In the genomic region with DNA sequence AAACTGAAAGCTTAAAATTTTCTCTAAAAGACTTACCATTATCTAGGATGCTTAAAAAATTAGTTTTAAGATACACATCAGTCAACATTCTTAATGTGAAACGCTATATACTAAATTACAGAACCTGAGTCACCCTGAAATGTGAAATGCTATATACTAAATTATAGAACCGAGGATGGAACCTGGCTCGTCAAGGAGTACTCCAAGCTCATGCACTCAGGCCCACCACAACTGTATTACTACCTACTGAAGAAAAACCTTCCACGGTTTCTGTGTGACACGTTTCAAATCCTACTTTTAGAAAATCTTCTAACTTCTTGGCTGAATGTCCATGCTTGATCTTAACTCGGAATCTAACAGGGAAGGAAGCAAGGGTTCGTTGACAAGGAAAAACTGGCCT, we compare ENCODE assay signal across 7 cellular contexts. TPM values are rescaled to one million over a fixed set of nuclear protein-coding genes. Genes with fewer than 3 reads are reported as not detected.
A peak's percentile ranks its signal among the peaks of the same experiment; 100 is the strongest.
DNase-seq lines count a peak whose midpoint lies in the region; ATAC-seq and TF ChIP-seq lines count a peak whose summit lies in the region.

No MANE protein-coding gene starts in this region.

- H3K4me3 Mint-ChIP-seq in T-cell: peak overlapping the region; percentile 97 to 99 (median 99)
- H3K4me3 Mint-ChIP-seq in glutamatergic neuron (ENCODE audit: unreplicated experiment): peak overlapping the region; percentile 94
- peak overlapping the region; percentile 87 for H3K4me3 Mint-ChIP-seq in stimulated activated effector memory CD8-positive, alpha-beta T cell treated with anti-CD3 and anti-CD28 coated beads, Interleukin-12 subunit alpha, Interleukin-12 subunit beta, amount 100 ng/mL, for 72 hours

- in situ Hi-C loops in GM13977 (cut with MboI; ENCODE audit: low pct_unique_long_range_greater_than_20kb, low sequenced_read_pairs, unreplicated experiment): no loop called here

- peaks cover 15% of the 10 kb centered on the region for H3K27me3 ChIP-seq in HCT116 (ENCODE audit: insufficient read depth, low read length)

- TF ChIP-seq RAD21 in HCT116 (IDR thresholded peaks at IDR 0.05; ENCODE audit: low read depth): no peak

- H3K9me3 ChIP-seq in HCT116 (ENCODE audit: control insufficient read depth in 1 of 2, insufficient read depth in 1 of 2, low read depth in 1 of 2, low read length in 2 of 2): no peaks in the 10 kb centered on the region

- H3K27ac ChIP-seq in HCT116 (ENCODE audit: low read depth, low read length): no peak overlapping the region

- H3K4me3 ChIP-seq in HCT116 (replicated peaks in 1 of 2; ENCODE audit: low read depth in 1 of 2, low read length in 2 of 2): peak overlapping the region in 1 of 2 experiments; percentile 70; a peak in 1 of 4 replicates

- CTCF ChIA-PET in HCT116 (lab: Charles Lee): interaction anchor here (1.4 kb wide), 1 partner anchor 554 kb away, joined by 4 read pairs; no protein-coding TSS in a partner anchor
- CTCF ChIA-PET in T-cell (lab: Charles Lee): interaction anchor here (0.6 to 1.0 kb wide), 3 partner anchors 16 to 33 kb away, joined by 3 read pairs; no protein-coding TSS in a partner anchor

- H3K36me3 Mint-ChIP-seq in T-cell: no peaks in the 10 kb centered on the region
- H3K36me3 Mint-ChIP-seq in glutamatergic neuron (ENCODE audit: unreplicated experiment): no peaks in the 10 kb centered on the region
- peaks cover 16% of the 10 kb centered on the region for H3K36me3 Mint-ChIP-seq in stimulated activated effector memory CD8-positive, alpha-beta T cell treated with anti-CD3 and anti-CD28 coated beads, Interleukin-12 subunit alpha, Interleukin-12 subunit beta, amount 100 ng/mL, for 72 hours

- H4K20me1 ChIP-seq in HCT116 (ENCODE audit: insufficient read depth): no peaks in the 10 kb centered on the region

- H3K9me2 ChIP-seq in HCT116 (ENCODE audit: insufficient read depth): no peaks in the 10 kb centered on the region

- no peak overlapping the region for H3K9ac ChIP-seq in HCT116 (ENCODE audit: low read length)

- H3K4me1 Mint-ChIP-seq in T-cell (peaks cover 52 to 60% (median 55%) of the 10 kb centered on the region in 3 donors), glutamatergic neuron (ENCODE audit: low read depth, unreplicated experiment) (peaks cover 28% of the 10 kb centered on the region)
- peaks cover 36% of the 10 kb centered on the region for H3K4me1 Mint-ChIP-seq in stimulated activated effector memory CD8-positive, alpha-beta T cell treated with anti-CD3 and anti-CD28 coated beads, Interleukin-12 subunit alpha, Interleukin-12 subunit beta, amount 100 ng/mL, for 72 hours

- no peaks in the 10 kb centered on the region for H3K36me3 ChIP-seq in HCT116 (ENCODE audit: control insufficient read depth in 1 of 2, insufficient read depth in 2 of 2, low read length in 2 of 2)

- intact Hi-C loops in HCT116 (cut with micrococcal nuclease): no loop called here

- DNase-seq in HCT116 (ENCODE audit: low read depth, low spot score) (no peak), T-cell (no peak), glutamatergic neuron (no peak), GM13977 (ENCODE audit: low spot score) (no peak)
- no peak for DNase-seq in stimulated activated effector memory CD8-positive, alpha-beta T cell treated with anti-CD3 and anti-CD28 coated beads, Interleukin-12 subunit alpha, Interleukin-12 subunit beta, amount 100 ng/mL, for 72 hours (ENCODE audit: low spot score in 2 of 2)
- DNase-seq in stimulated activated CD4-positive, alpha-beta T cell treated with anti-CD3 and anti-CD28 coated beads, Interleukin-12 subunit alpha, Interleukin-12 subunit beta, amount 100 ng/mL, for 4 hours: no peak

- H2AFZ ChIP-seq in HCT116 (ENCODE audit: low read depth, low read length, poor library complexity, severe bottlenecking): no peak overlapping the region

- no TSS peak for BruUV-seq in HCT116 (replicated peaks; lab: Mats Ljungman, UMichigan)

- H3K9me3 Mint-ChIP-seq in T-cell (no peaks in the 10 kb centered on the region), glutamatergic neuron (ENCODE audit: unreplicated experiment) (peaks cover 13% of the 10 kb centered on the region)
- no peaks in the 10 kb centered on the region for H3K9me3 Mint-ChIP-seq in stimulated activated effector memory CD8-positive, alpha-beta T cell treated with anti-CD3 and anti-CD28 coated beads, Interleukin-12 subunit alpha, Interleukin-12 subunit beta, amount 100 ng/mL, for 72 hours

- TF ChIP-seq CTCF in HCT116 (IDR thresholded peaks at IDR 0.05 in 2 of 3, conservative IDR thresholded peaks at IDR 0.05 in 1 of 3; ENCODE audit: borderline replicate concordance in 1 of 3, insufficient read depth in 1 of 3, low read depth in 2 of 3, low read length in 2 of 3): no peak
- no peak for TF ChIP-seq CTCF in glutamatergic neuron (IDR thresholded peaks at IDR 0.05; ENCODE audit: partially characterized antibody, unreplicated experiment)
- no peak for TF ChIP-seq CTCF in GM13977 (IDR thresholded peaks at IDR 0.05; ENCODE audit: extremely low read depth, insufficient read depth, missing control alignments)

- H3K27me3 Mint-ChIP-seq in T-cell (peaks cover 0 to 14% of the 10 kb centered on the region in 2 donors), glutamatergic neuron (ENCODE audit: unreplicated experiment) (peaks cover 8% of the 10 kb centered on the region)

- peak overlapping the region; percentile 93 for H3K4me2 ChIP-seq in HCT116 (ENCODE audit: low read length)

- H3K79me2 ChIP-seq in HCT116 (ENCODE audit: insufficient read depth, low read length): 0 out of 2 replicates have a peak, but pooled peaks cover 4% of the 10 kb centered on the region

- ATAC-seq in HCT116 (no peak), T-cell (replicated peaks in 1 of 4) (no peak), HG02870 (IDR thresholded peaks at IDR 0.05; ENCODE audit: unreplicated experiment) (no peak)
- no peak for ATAC-seq in stimulated activated effector memory CD8-positive, alpha-beta T cell treated with anti-CD3 and anti-CD28 coated beads, Interleukin-12 subunit alpha, Interleukin-12 subunit beta, amount 100 ng/mL, for 72 hours

- no peak for TF ChIP-seq POLR2A in HCT116 (IDR thresholded peaks at IDR 0.05; ENCODE audit: borderline replicate concordance, extremely low read depth, insufficient read depth, insufficient read length)

- POLR2A ChIA-PET in HCT116 (lab: Charles Lee): no interaction called here
- POLR2A ChIA-PET in T-cell (lab: Charles Lee): interaction anchor here (0.5 to 1.8 kb wide), 6 partner anchors 10 to 303 kb away, joined by 3 to 5 read pairs (median 3); no protein-coding TSS in a partner anchor

- RAD21 ChIA-PET in HCT116 (lab: Charles Lee; ENCODE audit: low non-redundant PET in 1 of 2, low total read pairs in 2 of 2, uncharacterized antibody in 2 of 2, unreplicated experiment in 2 of 2): no interaction called here

- peaks cover 0 to 22% of the 10 kb centered on the region in 2 experiments; a peak in 2 of 4 replicates for H3K4me1 ChIP-seq in HCT116 (ENCODE audit: control insufficient read depth in 1 of 2, insufficient read depth in 2 of 2, low read length in 2 of 2)

- peak overlapping the region; percentile 96 to 97 for H3K27ac Mint-ChIP-seq in T-cell
- H3K27ac Mint-ChIP-seq in glutamatergic neuron (ENCODE audit: unreplicated experiment): peak overlapping the region; percentile 92
- H3K27ac Mint-ChIP-seq in stimulated activated effector memory CD8-positive, alpha-beta T cell treated with anti-CD3 and anti-CD28 coated beads, Interleukin-12 subunit alpha, Interleukin-12 subunit beta, amount 100 ng/mL, for 72 hours: peak overlapping the region; percentile 92

TF ChIP-seq in HCT116, 20 proteins besides CTCF, POLR2A, EP300 and RAD21 (continues in another document):
- TF ChIP-seq, protein P1, sequence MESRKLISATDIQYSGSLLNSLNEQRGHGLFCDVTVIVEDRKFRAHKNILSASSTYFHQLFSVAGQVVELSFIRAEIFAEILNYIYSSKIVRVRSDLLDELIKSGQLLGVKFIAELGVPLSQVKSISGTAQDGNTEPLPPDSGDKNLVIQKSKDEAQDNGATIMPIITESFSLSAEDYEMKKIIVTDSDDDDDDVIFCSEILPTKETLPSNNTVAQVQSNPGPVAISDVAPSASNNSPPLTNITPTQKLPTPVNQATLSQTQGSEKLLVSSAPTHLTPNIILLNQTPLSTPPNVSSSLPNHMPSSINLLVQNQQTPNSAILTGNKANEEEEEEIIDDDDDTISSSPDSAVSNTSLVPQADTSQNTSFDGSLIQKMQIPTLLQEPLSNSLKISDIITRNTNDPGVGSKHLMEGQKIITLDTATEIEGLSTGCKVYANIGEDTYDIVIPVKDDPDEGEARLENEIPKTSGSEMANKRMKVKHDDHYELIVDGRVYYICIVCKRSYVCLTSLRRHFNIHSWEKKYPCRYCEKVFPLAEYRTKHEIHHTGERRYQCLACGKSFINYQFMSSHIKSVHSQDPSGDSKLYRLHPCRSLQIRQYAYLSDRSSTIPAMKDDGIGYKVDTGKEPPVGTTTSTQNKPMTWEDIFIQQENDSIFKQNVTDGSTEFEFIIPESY (IDR thresholded peaks at IDR 0.05; ENCODE audit: extremely low read depth, insufficient replicate concordance, low read length): no peak
- TF ChIP-seq ZNF274 (IDR thresholded peaks at IDR 0.05; ENCODE audit: low read depth, low read length): no peak
- TF ChIP-seq CBX3 (IDR thresholded peaks at IDR 0.05; ENCODE audit: low read depth): no peak
- TF ChIP-seq, protein P2, sequence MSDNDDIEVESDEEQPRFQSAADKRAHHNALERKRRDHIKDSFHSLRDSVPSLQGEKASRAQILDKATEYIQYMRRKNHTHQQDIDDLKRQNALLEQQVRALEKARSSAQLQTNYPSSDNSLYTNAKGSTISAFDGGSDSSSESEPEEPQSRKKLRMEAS (IDR thresholded peaks at IDR 0.05): no peak

RNA-seq across cellular contexts. Expression of a gene that starts 1.5 kb away (rescaled TPM):
- total RNA-seq in HCT116 (2021; ENCODE audit: unreplicated experiment) (13.9 TPM), T-cell (10 to 100 TPM; 30.6 to 45.5 (median 36.9) TPM), glutamatergic neuron (ENCODE audit: unreplicated experiment) (47.9 TPM)
- 4.6 and 5.7 TPM in 2 replicates for polyA plus RNA-seq in HCT116 (2012)

RNA-seq across cellular contexts. Expression of a gene that starts 21.3 kb away (rescaled TPM):
- not detected for total RNA-seq in HCT116 (2021; ENCODE audit: unreplicated experiment)
- polyA plus RNA-seq in HCT116 (2012): not detected in 2 replicates
- 1 to 10 TPM in 3 of 5 donors, not detected in 2; 1.1 to 3.1 (median 1.5) TPM for total RNA-seq in T-cell
- 7.4 TPM for total RNA-seq in glutamatergic neuron (ENCODE audit: unreplicated experiment)
